Comparison of ENCODE assay signal across 1 cellular context in genomic region chr3:146912233-146913015, GRCh38.
TF ChIP-seq lines count a peak whose summit lies in the region.

No MANE protein-coding gene starts in this region.

TF ChIP-seq in endothelial cell of umbilical vein, 7 proteins besides CTCF, POLR2A, EP300 and RAD21:
- TF ChIP-seq MAX (IDR thresholded peaks at IDR 0.05; ENCODE audit: insufficient read depth, insufficient read length) (no peak), POLR2AphosphoS5 (IDR thresholded peaks at IDR 0.05; ENCODE audit: insufficient read depth, low read depth, low read length) (no peak), EZH2 (IDR thresholded peaks at IDR 0.05; ENCODE audit: borderline replicate concordance, low read depth, low read length, severe bottlenecking) (no peak), JUN (IDR thresholded peaks at IDR 0.05; ENCODE audit: borderline replicate concordance, insufficient read depth, insufficient read length, low read depth) (no peak), FOS (IDR thresholded peaks at IDR 0.05; ENCODE audit: borderline replicate concordance, insufficient read depth, low read length) (no peak), GATA2 (IDR thresholded peaks at IDR 0.05; ENCODE audit: insufficient read depth, insufficient read length, low read depth, low read length) (no peak)
TF ChIP-seq in endothelial cell of umbilical vein: peak in this region for 0.
